21 cellular contexts compared by ENCODE assay signal in the genomic region with DNA sequence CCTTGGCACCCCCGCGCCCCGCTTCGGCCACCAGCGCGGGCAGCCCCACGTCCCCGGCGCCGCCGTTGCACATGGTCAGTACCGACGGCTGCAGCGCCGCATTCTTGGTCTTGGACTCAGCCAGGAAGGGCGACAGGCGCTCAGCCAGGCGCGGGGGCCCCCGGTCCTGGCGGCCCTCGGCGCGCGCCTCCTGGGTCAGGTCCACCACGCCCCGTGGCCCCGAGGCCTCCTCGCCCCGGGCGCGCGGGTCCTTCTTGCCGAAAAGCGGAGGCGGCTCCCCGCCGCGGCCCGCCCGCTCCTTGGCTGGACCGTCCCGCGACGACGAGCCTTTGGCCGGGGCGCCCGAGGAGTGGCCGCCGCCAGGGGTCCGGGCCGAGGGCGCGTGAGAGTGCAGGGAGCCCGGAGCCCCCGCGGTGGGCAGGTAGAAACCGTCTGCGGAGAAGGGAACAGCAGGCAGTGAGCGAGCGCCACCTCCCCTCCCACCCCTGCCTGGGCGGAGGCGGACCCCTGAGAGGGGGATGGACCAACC.
"Had no signal": no experiment of that assay in that cellular context is flagged by ENCODE, and none has a peak within 500 bp of the region (broad histone marks: within the 10 kb centered on the region; RNA-seq: fewer than 3 reads in every experiment).

No MANE protein-coding gene starts in this region.

- H3K27me3 ChIP-seq: colonic mucosa, dorsolateral prefrontal cortex, right lobe of liver had no signal

- DNase-seq: activated CD4-positive, alpha-beta T cell treated with anti-CD3 and anti-CD28 coated beads for 4 hours; activated CD4-positive, alpha-beta T cell treated with anti-CD3 and anti-CD28 coated beads, Interleukin-2, amount 50 U/mL, for 48 hours; activated CD4-positive, CD25-positive, alpha-beta regulatory T cell; activated effector memory CD4-positive, alpha-beta T cell treated with Interleukin-2 at 50 U/mL for 16 hours; activated naive CD4-positive, alpha-beta T cell treated with anti-CD3 and anti-CD28 coated beads for 36 hours; activated naive CD8-positive, alpha-beta T cell treated with anti-CD3 and anti-CD28 coated beads, Interleukin-2, amount 10 ng/mL, durations not matched to agents 7 days and 5 days; activated T-cell treated with anti-CD3 and anti-CD28 coated beads, Interleukin-2, amount 50 U/mL, for 72 hours; amniotic stem cell; colonic mucosa; dorsolateral prefrontal cortex; kidney glomerular epithelial cell; left ventricle myocardium inferior; right lobe of liver; small intestine; stimulated activated CD4-positive, alpha-beta T cell treated with anti-CD3 and anti-CD28 coated beads, Interleukin-2, amount 100 ng/mL, for 24 hours; T1000 had no signal

- H3K27ac Mint-ChIP-seq: activated naive CD4-positive, alpha-beta T cell treated with anti-CD3 and anti-CD28 coated beads for 36 hours; activated naive CD8-positive, alpha-beta T cell treated with anti-CD3 and anti-CD28 coated beads, Interleukin-2, amount 10 ng/mL, durations not matched to agents 7 days and 5 days; activated T-cell treated with anti-CD3 and anti-CD28 coated beads, Interleukin-2, amount 50 U/mL, for 72 hours; nephron; type B pancreatic cell had no signal

- H3K9me3 Mint-ChIP-seq: activated naive CD4-positive, alpha-beta T cell treated with anti-CD3 and anti-CD28 coated beads for 36 hours; activated naive CD8-positive, alpha-beta T cell treated with anti-CD3 and anti-CD28 coated beads, Interleukin-2, amount 10 ng/mL, durations not matched to agents 7 days and 5 days; activated T-cell treated with anti-CD3 and anti-CD28 coated beads, Interleukin-2, amount 50 U/mL, for 72 hours; nephron; stimulated activated effector memory CD8-positive, alpha-beta T cell treated with anti-CD3 and anti-CD28 coated beads, Interleukin-12 subunit alpha, Interleukin-12 subunit beta, amount 100 ng/mL, for 72 hours; type B pancreatic cell had no signal

- H3K4me3 ChIP-seq: colonic mucosa, dorsolateral prefrontal cortex, left ventricle myocardium inferior, right lobe of liver, thoracic aorta had no signal

- FAIRE-seq: bronchial epithelial cell, small intestine had no signal

- ATAC-seq: activated T-cell treated with anti-CD3 and anti-CD28 coated beads, Interleukin-2, amount 50 U/mL, for 72 hours; stimulated activated effector memory CD8-positive, alpha-beta T cell treated with anti-CD3 and anti-CD28 coated beads, Interleukin-12 subunit alpha, Interleukin-12 subunit beta, amount 100 ng/mL, for 72 hours had no signal

- H3K9me3 ChIP-seq: colonic mucosa, left ventricle myocardium inferior, right lobe of liver, thoracic aorta had no signal

- H3K4me1 ChIP-seq: colonic mucosa had no signal

- H3K4me3 Mint-ChIP-seq: activated naive CD4-positive, alpha-beta T cell treated with anti-CD3 and anti-CD28 coated beads for 36 hours; activated naive CD8-positive, alpha-beta T cell treated with anti-CD3 and anti-CD28 coated beads, Interleukin-2, amount 10 ng/mL, durations not matched to agents 7 days and 5 days; activated T-cell treated with anti-CD3 and anti-CD28 coated beads, Interleukin-2, amount 50 U/mL, for 72 hours; nephron; stimulated activated effector memory CD8-positive, alpha-beta T cell treated with anti-CD3 and anti-CD28 coated beads, Interleukin-12 subunit alpha, Interleukin-12 subunit beta, amount 100 ng/mL, for 72 hours; type B pancreatic cell had no signal

- H3K27ac ChIP-seq: colonic mucosa, left ventricle myocardium inferior, right lobe of liver, thoracic aorta had no signal

- H3K27me3 Mint-ChIP-seq: activated naive CD8-positive, alpha-beta T cell treated with anti-CD3 and anti-CD28 coated beads, Interleukin-2, amount 10 ng/mL, durations not matched to agents 7 days and 5 days; type B pancreatic cell had no signal

- H3K4me1 Mint-ChIP-seq: nephron had no signal
